8 cellular contexts compared by ENCODE assay signal in genomic region chr4:15238720-15239119, GRCh38.
DNase-seq lines count a peak whose midpoint lies in the region; ATAC-seq and TF ChIP-seq lines count a peak whose summit lies in the region.

No MANE protein-coding gene starts in this region.

- intact Hi-C loops in naive thymus-derived CD4-positive, alpha-beta T cell (cut with micrococcal nuclease), result loop anchor here (1.0 to 10.0 kb wide), 7 partner anchors 158 to 1584 kb away; partner anchors contain the start of gene TAPT1 (in 1 of the 2)

- no peaks in the 10 kb centered on the region for H3K9me3 Mint-ChIP-seq in naive thymus-derived CD4-positive, alpha-beta T cell

- H3K4me1 ChIP-seq in naive thymus-derived CD4-positive, alpha-beta T cell (ENCODE audit: control insufficient read depth in 2 of 2, insufficient read depth in 2 of 2, low read length in 2 of 2), result peaks cover 0 to 8% of the 10 kb centered on the region in 2 donors

- no peak overlapping the region for H3K27ac Mint-ChIP-seq in naive thymus-derived CD4-positive, alpha-beta T cell

- H3K4me3 ChIP-seq in naive thymus-derived CD4-positive, alpha-beta T cell (ENCODE audit: low read length), result no peak overlapping the region

- no peaks in the 10 kb centered on the region for H3K27me3 ChIP-seq in naive thymus-derived CD4-positive, alpha-beta T cell (ENCODE audit: control insufficient read depth in 2 of 2, insufficient read depth in 2 of 2, low read length in 2 of 2)

- no peaks in the 10 kb centered on the region for H3K9me3 ChIP-seq in naive thymus-derived CD4-positive, alpha-beta T cell (ENCODE audit: control insufficient read depth in 2 of 3, low read length in 3 of 3)

- H3K27ac ChIP-seq in naive thymus-derived CD4-positive, alpha-beta T cell (ENCODE audit: low read depth, low read length), result no peak overlapping the region

- CTCF ChIA-PET in naive thymus-derived CD4-positive, alpha-beta T cell (lab: Charles Lee), result interaction anchor here (1.1 to 9.4 kb wide), 2 partner anchors 158 to 218 kb away, joined by 3 to 113 read pairs; no protein-coding TSS in a partner anchor

- POLR2A ChIA-PET in naive thymus-derived CD4-positive, alpha-beta T cell (lab: Charles Lee), result interaction anchor here (0.7 kb wide), 1 partner anchor 218 kb away, joined by 3 read pairs; no protein-coding TSS in a partner anchor

- no peaks in the 10 kb centered on the region for H3K27me3 Mint-ChIP-seq in naive thymus-derived CD4-positive, alpha-beta T cell

- DNase-seq in stimulated activated CD4-positive, alpha-beta T cell treated with anti-CD3 and anti-CD28 coated beads, Interleukin-15, amount 100 ng/mL, for 24 hours, result peak; percentile 42
- DNase-seq in stimulated activated CD4-positive, alpha-beta T cell treated with anti-CD3 and anti-CD28 coated beads, Interleukin-2, amount 100 ng/mL, for 48 hours, result no peak
- DNase-seq in naive thymus-derived CD4-positive, alpha-beta T cell, result peak in 5 of 9 donors; percentile 24 to 43 (median 32)

- no peak overlapping the region for H3K4me3 Mint-ChIP-seq in naive thymus-derived CD4-positive, alpha-beta T cell

- H3K4me1 Mint-ChIP-seq in naive thymus-derived CD4-positive, alpha-beta T cell, result peaks cover 9 to 14% (median 11%) of the 10 kb centered on the region in 7 donors

- ATAC-seq in HG02885 (IDR thresholded peaks at IDR 0.05; ENCODE audit: poor library complexity, unreplicated experiment) (peak; percentile 79), SK-N-SH treated with all-trans-retinoic acid at 6 μM for 48 hours (peak; percentile 86), esophagus mucosa (peak; percentile 79), HG03378 (IDR thresholded peaks at IDR 0.05; ENCODE audit: unreplicated experiment) (no peak), HG03521 (IDR thresholded peaks at IDR 0.05; ENCODE audit: unreplicated experiment) (no peak)
- peak; percentile 80 for ATAC-seq in naive thymus-derived CD4-positive, alpha-beta T cell

- H3K36me3 Mint-ChIP-seq in naive thymus-derived CD4-positive, alpha-beta T cell, result no peaks in the 10 kb centered on the region

- no peaks in the 10 kb centered on the region for H3K36me3 ChIP-seq in naive thymus-derived CD4-positive, alpha-beta T cell (ENCODE audit: control insufficient read depth in 2 of 3, insufficient read depth in 3 of 3, low read length in 3 of 3)

TF ChIP-seq in SK-N-SH treated with all-trans-retinoic acid at 6 μM for 48 hours, 23 proteins besides CTCF, POLR2A, EP300 and RAD21:
- TF ChIP-seq TOX (CRISPR knock-in tag; IDR thresholded peaks at IDR 0.05; ENCODE audit: borderline replicate concordance) (no peak), SNAI2 (CRISPR knock-in tag; IDR thresholded peaks at IDR 0.05) (no peak), RARB (CRISPR knock-in tag; IDR thresholded peaks at IDR 0.05) (no peak)

Comparison
In these comparisons a context has a peak if more than half of its experiments do, and no peak if none do; other contexts are left out.
1. DNase-seq: peak in stimulated activated CD4-positive, alpha-beta T cell treated with anti-CD3 and anti-CD28 coated beads, Interleukin-15, amount 100 ng/mL, for 24 hours (single experiment) and naive thymus-derived CD4-positive, alpha-beta T cell (5 of 9); none in stimulated activated CD4-positive, alpha-beta T cell treated with anti-CD3 and anti-CD28 coated beads, Interleukin-2, amount 100 ng/mL, for 48 hours (0 of 2).
2. ATAC-seq: peak in HG02885 (single experiment), SK-N-SH treated with all-trans-retinoic acid at 6 μM for 48 hours (single experiment), esophagus mucosa (single experiment) and naive thymus-derived CD4-positive, alpha-beta T cell (single experiment); none in HG03378 (single experiment) and HG03521 (single experiment).